ENCODE assay signal across 15 cellular contexts in genomic region chr16:89586853-89587252, GRCh38. TPM values are rescaled to one million over a fixed set of nuclear protein-coding genes. Genes with fewer than 3 reads are reported as not detected.
DNase-seq lines count a peak whose midpoint lies in the region; ATAC-seq, FAIRE-seq and TF ChIP-seq lines count a peak whose summit lies in the region.
"Had no signal": no experiment of that assay in that cellular context is flagged by ENCODE, and none has a peak within 500 bp of the region (broad histone marks: within the 10 kb centered on the region; RNA-seq: fewer than 3 reads in every experiment).

No MANE protein-coding gene starts in this region.

- no peak for FAIRE-seq in K562 (lab: Jason Lieb, UNC)
- FAIRE-seq: D721Med had no signal

- H3K27me3 ChIP-seq in GM23248 (replicated peaks; ENCODE audit: insufficient read depth): no peaks in the 10 kb centered on the region
- H3K27me3 ChIP-seq in K562 (ENCODE audit: control insufficient read depth in 2 of 2, insufficient read depth in 2 of 2, low read length in 2 of 2): no peaks in the 10 kb centered on the region
- H3K27me3 ChIP-seq: body of pancreas had no signal

- CTCF ChIA-PET in K562 (lab: Yijun Ruan, JAX; ENCODE audit: low intra/inter-chr PET ratio): no interaction called here

- H3K9me1 ChIP-seq in K562 (ENCODE audit: control insufficient read depth, insufficient read depth, low read length): no peaks in the 10 kb centered on the region

- POLR2A ChIA-PET in K562 (lab: Yijun Ruan, JAX): no interaction called here

- H3K27ac ChIP-seq in GM23248 (no peak overlapping the region), K562 (ENCODE audit: extremely low read depth, low read depth, low read length) (peak overlapping the region; percentile 79; the same call in 2 of the 3 replicates)
- H3K27ac ChIP-seq: body of pancreas, SK-N-MC had no signal

- TF ChIP-seq CTCF in K562 (IDR thresholded peaks at IDR 0.05 in 2 of 3, conservative IDR thresholded peaks at IDR 0.05 in 1 of 3; ENCODE audit: insufficient read depth in 2 of 3, low read depth in 1 of 3, low read length in 3 of 3) (no peak), mucosa of descending colon (IDR thresholded peaks at IDR 0.05) (no peak)

- no peak overlapping the region for H3K9ac ChIP-seq in GM23248
- H3K9ac ChIP-seq in K562 (ENCODE audit: insufficient read depth in 1 of 2, low read depth in 2 of 2, low read length in 2 of 2): no peak overlapping the region

- DNase-seq in COLO668 (lab: John Stamatoyannopoulos, UW; ENCODE audit: unreplicated experiment): peak; percentile 19
- peak; percentile 69 for DNase-seq in GM23248
- DNase-seq in K562 (ENCODE audit: extremely low read depth in 1 of 4, low spot score in 3 of 4): peak; percentile 72 to 89 (median 87)
- peak in 1 of 3 donors; percentile 68 for DNase-seq in mucosa of descending colon
- DNase-seq in posterior vena cava (ENCODE audit: low spot score): no peak
- no peak for DNase-seq in medulla oblongata (ENCODE audit: extremely low spot score)
- DNase-seq: body of pancreas; MV-4-11; NCI-H2171 treated with DMSO at 0.1 percent for 48 hours; stimulated activated naive CD8-positive, alpha-beta T cell treated with anti-CD3 and anti-CD28 coated beads, Interleukin-15, amount 100 ng/mL, for 72 hours had no signal

- no peak overlapping the region for H2AFZ ChIP-seq in GM23248
- H2AFZ ChIP-seq in K562 (ENCODE audit: low read depth, low read length): no peak overlapping the region

- no peak overlapping the region for H3K4me3 ChIP-seq in GM23248
- H3K4me3 ChIP-seq in K562: no peak overlapping the region
- no peak overlapping the region for H3K4me3 ChIP-seq in mucosa of descending colon
- H3K4me3 ChIP-seq: body of pancreas, SK-N-MC had no signal

- no TSS peak for BruUV-seq in K562 (replicated peaks; lab: Mats Ljungman, UMichigan)

- TF ChIP-seq RAD21 in K562 (CRISPR knock-in tag; conservative IDR thresholded peaks at IDR 0.05 in 1 of 2, IDR thresholded peaks at IDR 0.05 in 1 of 2): no peak

- TF ChIP-seq EP300 in K562 (IDR thresholded peaks at IDR 0.05; ENCODE audit: low read length): no peak

- in situ Hi-C loops in GM23248 (cut with MboI) (no loop called here), K562 (cut with MboI) (no loop called here)

- no peaks in the 10 kb centered on the region for H4K20me1 ChIP-seq in GM23248 (ENCODE audit: insufficient read depth)
- H4K20me1 ChIP-seq in K562 (replicated peaks; ENCODE audit: control insufficient read depth, insufficient read depth, low read length): no peaks in the 10 kb centered on the region

- H3F3A ChIP-seq in GM23248 (ENCODE audit: insufficient read depth): peaks cover 4% of the 10 kb centered on the region

- ATAC-seq in K562: peak; percentile 93
- ATAC-seq in mucosa of descending colon: peak; percentile 77
- no peak for ATAC-seq in GM21723 (IDR thresholded peaks at IDR 0.05; ENCODE audit: unreplicated experiment)
- ATAC-seq: body of pancreas; naive thymus-derived CD8-positive, alpha-beta T cell; sciatic nerve had no signal

- H3K79me2 ChIP-seq in GM23248 (ENCODE audit: insufficient read depth): no peaks in the 10 kb centered on the region
- peaks cover 4% of the 10 kb centered on the region; the same call in 1 of the 3 replicates for H3K79me2 ChIP-seq in K562 (ENCODE audit: control insufficient read depth, insufficient read depth, low read length)

- intact Hi-C loops in K562 (cut with micrococcal nuclease): no loop called here
- intact Hi-C loops in mucosa of descending colon (cut with DNase I, micrococcal nuclease): no loop called here
- intact Hi-C loops in posterior vena cava (cut with DNase I): no loop called here

- 77% methylated on average over 22 of the region's 25 CpGs; no CpG with 5 or more reads in 1 of the 2 experiments for WGBS in GM23248 (ENCODE audit: low coverage in 1 of 2, low lambda C conversion rate in 2 of 2, missing lambda C conversion rate in 2 of 2), 2 experiments
- WGBS in K562 (ENCODE audit: insufficient coverage, low coverage, missing lambda C conversion rate): 62% methylated on average over 5 of the region's 25 CpGs

- no peaks in the 10 kb centered on the region for H3K36me3 ChIP-seq in GM23248 (ENCODE audit: low read depth)
- H3K36me3 ChIP-seq in K562 (ENCODE audit: control insufficient read depth, insufficient read depth, low read length): peaks cover 81% of the 10 kb centered on the region; the same call in 2 of the 3 replicates
- no peaks in the 10 kb centered on the region for H3K36me3 ChIP-seq in mucosa of descending colon (ENCODE audit: low read depth)

- H3K9me3 ChIP-seq in GM23248 (ENCODE audit: low read depth): no peaks in the 10 kb centered on the region
- H3K9me3 ChIP-seq in K562 (replicated peaks; ENCODE audit: control insufficient read depth, insufficient read depth, low read depth, low read length): peaks cover 17% of the 10 kb centered on the region
- no peaks in the 10 kb centered on the region for H3K9me3 ChIP-seq in mucosa of descending colon
- H3K9me3 ChIP-seq: body of pancreas had no signal

- no peaks in the 10 kb centered on the region for H3K9me2 ChIP-seq in GM23248 (ENCODE audit: insufficient read depth)

- no peak overlapping the region for H3K4me2 ChIP-seq in GM23248 (ENCODE audit: unreplicated experiment)
- H3K4me2 ChIP-seq in K562 (ENCODE audit: insufficient read depth, low read length): no peak overlapping the region

- peaks cover 7% of the 10 kb centered on the region for H3K4me1 ChIP-seq in GM23248 (ENCODE audit: insufficient read depth)
- peaks cover 0 to 61% of the 10 kb centered on the region in 2 experiments; a peak in 2 of 5 replicates for H3K4me1 ChIP-seq in K562 (replicated peaks in 1 of 2; ENCODE audit: control insufficient read depth in 2 of 2, insufficient read depth in 2 of 2, low read length in 2 of 2)
- no peaks in the 10 kb centered on the region for H3K4me1 ChIP-seq in mucosa of descending colon (ENCODE audit: low read depth)

- no peak; the same call in 1 of the 2 replicates for TF ChIP-seq POLR2A in K562 (conservative IDR thresholded peaks at IDR 0.05)

RNA-seq across cellular contexts. Expression of gene CPNE7, which starts 11.3 kb away (rescaled TPM):
- total RNA-seq in GM23248 (2014; rRNA removed; shearing (Covaris generic)): 7.7 and 10.1 TPM in 2 replicates
- polyA plus RNA-seq in GM23248 (2016; fragmentation: Nextera tagmentation; extraction: Ambion mirVana) (4.7 and 5.3 TPM in 2 replicates), K562 (2011; rRNA removed) (32.7 and 33.6 TPM in 2 replicates), K562 (2014; fragmentation: Illumina TruSeq; extraction: Trizol) (31.5 and 39.1 TPM in 2 replicates), K562 (2014; fragmentation: Nextera tagmentation; extraction: Ambion mirVana) (1 to 10 TPM in 1 of 2 experiments, under 1 TPM in 1; 0.30 to 1.9 TPM), K562 (2014; rRNA removed) (67.3 and 78.1 TPM in 2 replicates)
- total RNA-seq in K562 (2011; cell fraction: chromatin; rRNA removed; ENCODE audit: low replicate concordance): 170 and 336 TPM in 2 replicates
- total RNA-seq in K562 (2011; cell fraction: nucleolus; rRNA removed): 170 and 181 TPM in 2 replicates
- total RNA-seq in K562 (2011; cell fraction: nucleoplasm; rRNA removed): 123 and 131 TPM in 2 replicates
- total RNA-seq in K562 (2014; rRNA removed) (46.8 and 63.6 TPM in 2 replicates), K562 (2014; rRNA removed; fragmentation: Illumina TruSeq; extraction: Trizol) (16.2 and 18.8 TPM in 2 replicates), K562 (2015; rRNA removed; fragmentation: Illumina TruSeq; extraction: Trizol) (16.9 and 18.5 TPM in 2 replicates), K562 (2021) (58.8 and 73.4 TPM in 2 replicates), mucosa of descending colon (1 to 10 TPM in 1 of 3 donors, under 1 TPM in 2; 0.72 to 2.0 (median 0.79) TPM), posterior vena cava (under 1 TPM in 1 of 2 donors, not detected in 1; 0.71 TPM)
- polyA plus RNA-seq in K562 (2011; cell fraction: cytosol; rRNA removed): 19.6 and 36.0 TPM in 2 replicates
- polyA plus RNA-seq in K562 (2011; cell fraction: nucleus; rRNA removed): 330 and 699 TPM in 2 replicates
- 44.5 and 48.7 TPM in 2 replicates for polyA plus RNA-seq in K562 (2012)
- polyA minus RNA-seq in K562 (2011; rRNA and poly(A)+ RNA removed): 9.2 TPM in 2 replicates
- 10.7 and 11.9 TPM in 2 replicates for polyA minus RNA-seq in K562 (2011; cell fraction: cytosol; rRNA and poly(A)+ RNA removed)
- 34.3 and 47.3 TPM in 2 replicates for polyA minus RNA-seq in K562 (2011; cell fraction: nucleus; rRNA and poly(A)+ RNA removed)
- total RNA-seq: sciatic nerve had no signal

RNA-seq across cellular contexts. Expression of gene RPL13, which starts 26.4 kb away (rescaled TPM):
- total RNA-seq in GM23248 (2014; rRNA removed; shearing (Covaris generic)): 3,580 and 6,666 TPM in 2 replicates
- 1,418 and 1,480 TPM in 2 replicates for polyA plus RNA-seq in GM23248 (2016; fragmentation: Nextera tagmentation; extraction: Ambion mirVana)
- 190 and 375 TPM in 2 replicates for total RNA-seq in K562 (2011; cell fraction: chromatin; rRNA removed; ENCODE audit: low replicate concordance)
- total RNA-seq in K562 (2011; cell fraction: nucleolus; rRNA removed): 1,145 and 1,282 TPM in 2 replicates
- total RNA-seq in K562 (2011; cell fraction: nucleoplasm; rRNA removed): 741 and 1,472 TPM in 2 replicates
- 6,042 and 8,261 TPM in 2 replicates for total RNA-seq in K562 (2014; rRNA removed)
- 916 and 1,208 TPM in 2 replicates for total RNA-seq in K562 (2014; rRNA removed; fragmentation: Illumina TruSeq; extraction: Trizol)
- 2,074 and 2,169 TPM in 2 replicates for total RNA-seq in K562 (2015; rRNA removed; fragmentation: Illumina TruSeq; extraction: Trizol)
- 2,859 and 3,283 TPM in 2 replicates for total RNA-seq in K562 (2021)
- polyA plus RNA-seq in K562 (2011; rRNA removed): 1,633 and 2,887 TPM in 2 replicates
- polyA plus RNA-seq in K562 (2011; cell fraction: cytosol; rRNA removed): 3,426 and 8,334 TPM in 2 replicates
- polyA plus RNA-seq in K562 (2011; cell fraction: nucleus; rRNA removed): 2,104 and 2,686 TPM in 2 replicates
- 2,765 and 5,488 TPM in 2 replicates for polyA plus RNA-seq in K562 (2012)
- 1,258 and 1,518 TPM in 2 replicates for polyA plus RNA-seq in K562 (2014; fragmentation: Illumina TruSeq; extraction: Trizol)
- polyA plus RNA-seq in K562 (2014; fragmentation: Nextera tagmentation; extraction: Ambion mirVana): 100 to 1,000 TPM; 227 to 348 TPM
- 4,293 and 4,381 TPM in 2 replicates for polyA plus RNA-seq in K562 (2014; rRNA removed)
- polyA minus RNA-seq in K562 (2011; rRNA and poly(A)+ RNA removed): 413 and 474 TPM in 2 replicates
- polyA minus RNA-seq in K562 (2011; cell fraction: cytosol; rRNA and poly(A)+ RNA removed): 1,370 and 2,343 TPM in 2 replicates
- 505 and 641 TPM in 2 replicates for polyA minus RNA-seq in K562 (2011; cell fraction: nucleus; rRNA and poly(A)+ RNA removed)
- 1,000 to 10,000 TPM; 1,693 to 1,792 (median 1,717) TPM for total RNA-seq in mucosa of descending colon
- total RNA-seq in posterior vena cava: 1,000 to 10,000 TPM; 1,338 to 1,459 TPM

RNA-seq across cellular contexts. Expression of gene DPEP1, which starts 26.6 kb away (rescaled TPM):
- total RNA-seq in GM23248 (2014; rRNA removed; shearing (Covaris generic)): not detected in 2 replicates
- not detected in 2 replicates for polyA plus RNA-seq in GM23248 (2016; fragmentation: Nextera tagmentation; extraction: Ambion mirVana)
- total RNA-seq in K562 (2011; cell fraction: chromatin; rRNA removed; ENCODE audit: low replicate concordance): 0.23 TPM in 1 of 2 replicates, not detected in the other
- 0.67 and 1.3 TPM in 2 replicates for total RNA-seq in K562 (2011; cell fraction: nucleolus; rRNA removed)
- 0.46 TPM in 1 of 2 replicates, not detected in the other for total RNA-seq in K562 (2011; cell fraction: nucleoplasm; rRNA removed)
- total RNA-seq in K562 (2014; rRNA removed): 0.14 TPM in 1 of 2 replicates, not detected in the other
- not detected in 2 replicates for total RNA-seq in K562 (2014; rRNA removed; fragmentation: Illumina TruSeq; extraction: Trizol)
- not detected in 2 replicates for total RNA-seq in K562 (2015; rRNA removed; fragmentation: Illumina TruSeq; extraction: Trizol)
- 0.20 and 0.22 TPM in 2 replicates for total RNA-seq in K562 (2021)
- 0.31 and 0.34 TPM in 2 replicates for polyA plus RNA-seq in K562 (2011; rRNA removed)
- 0.22 and 1.2 TPM in 2 replicates for polyA plus RNA-seq in K562 (2011; cell fraction: cytosol; rRNA removed)
- 1.1 TPM in 2 replicates for polyA plus RNA-seq in K562 (2011; cell fraction: nucleus; rRNA removed)
- 0.17 and 0.21 TPM in 2 replicates for polyA plus RNA-seq in K562 (2012)
- 0.08 TPM in 1 of 2 replicates, not detected in the other for polyA plus RNA-seq in K562 (2014; fragmentation: Illumina TruSeq; extraction: Trizol)
- not detected for polyA plus RNA-seq in K562 (2014; fragmentation: Nextera tagmentation; extraction: Ambion mirVana)
- 0.18 TPM in 1 of 2 replicates, not detected in the other for polyA plus RNA-seq in K562 (2014; rRNA removed)
- polyA minus RNA-seq in K562 (2011; rRNA and poly(A)+ RNA removed): not detected in 2 replicates
- not detected in 2 replicates for polyA minus RNA-seq in K562 (2011; cell fraction: cytosol; rRNA and poly(A)+ RNA removed)
- not detected in 2 replicates for polyA minus RNA-seq in K562 (2011; cell fraction: nucleus; rRNA and poly(A)+ RNA removed)
- total RNA-seq in mucosa of descending colon: 1 to 10 TPM in 1 of 3 donors, under 1 TPM in 1, not detected in 1; 0.28 to 2.0 TPM
- under 1 TPM in 1 of 2 donors, not detected in 1; 0.79 TPM for total RNA-seq in posterior vena cava
- total RNA-seq: naive thymus-derived CD8-positive, alpha-beta T cell; sciatic nerve had no signal
- polyA plus RNA-seq: naive thymus-derived CD8-positive, alpha-beta T cell had no signal

Comparison
In these comparisons a context has a peak if more than half of its experiments do, and no peak if none do; other contexts are left out.
1. DNase-seq: peak in COLO668 (single experiment), GM23248 (single experiment) and K562 (4 of 4); none in posterior vena cava (single experiment) and medulla oblongata (single experiment).